In genomic region chr16:27199235-27199586, GRCh38 we compare ENCODE assay signal across 1 cellular context.
TF ChIP-seq lines count a peak whose summit lies in the region.

No MANE protein-coding gene starts in this region.

TF ChIP-seq in K562, 482 proteins besides CTCF, POLR2A, EP300 and RAD21 (continued from another document):
- TF ChIP-seq ZBTB43 (CRISPR knock-in tag; IDR thresholded peaks at IDR 0.05) (no peak), ZC3H4 (CRISPR knock-in tag; IDR thresholded peaks at IDR 0.05; ENCODE audit: borderline replicate concordance) (no peak), ZNF707 (CRISPR knock-in tag; conservative IDR thresholded peaks at IDR 0.05) (no peak)
TF ChIP-seq in K562: peak in this region for 17.
